In the genomic region with DNA sequence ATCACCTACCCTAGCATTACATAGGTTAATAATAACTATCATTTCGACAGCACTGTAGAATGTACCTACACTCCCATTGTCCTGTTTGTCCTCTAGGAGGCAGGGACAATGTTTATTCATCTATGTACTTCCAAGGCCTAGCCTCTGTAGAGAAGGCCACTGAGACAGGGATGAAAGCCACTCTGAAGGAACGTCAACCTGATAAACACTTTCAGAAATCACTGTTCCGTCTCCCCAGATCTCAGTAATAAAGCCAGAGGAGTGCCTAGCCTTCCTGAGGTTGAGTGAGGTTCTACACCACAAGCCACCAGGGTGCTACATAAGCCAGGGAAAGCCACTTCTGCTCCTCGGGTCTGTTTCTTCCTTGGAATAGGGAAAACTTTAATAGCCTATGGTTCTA, we compare ENCODE assay signal across 11 cellular contexts. TPM values are rescaled to one million over a fixed set of nuclear protein-coding genes. Genes with fewer than 3 reads are reported as not detected.
DNase-seq lines count a peak whose midpoint lies in the region; ATAC-seq and TF ChIP-seq lines count a peak whose summit lies in the region.
"Had no signal": no experiment of that assay in that cellular context is flagged by ENCODE, and none has a peak within 500 bp of the region (broad histone marks: within the 10 kb centered on the region; RNA-seq: fewer than 3 reads in every experiment).

No MANE protein-coding gene starts in this region.

- H3K4me3 ChIP-seq in A673 (ENCODE audit: low read depth, low read length, poor library complexity, severe bottlenecking) (no peak overlapping the region), GM23248 (no peak overlapping the region), right atrium auricular region (peak overlapping the region; percentile 4 to 87), neuronal stem cell (ENCODE audit: low read length in 2 of 2) (no peak overlapping the region)

- H3K9me2 ChIP-seq in GM23248 (ENCODE audit: insufficient read depth), result no peaks in the 10 kb centered on the region

- H3K23ac ChIP-seq in neuronal stem cell (ENCODE audit: low read depth, low read length, poor library complexity), result no peak overlapping the region

- no peak overlapping the region for H3K27ac ChIP-seq in A673 (ENCODE audit: low read depth, low read length, poor library complexity, severe bottlenecking)
- H3K27ac ChIP-seq in GM23248, result no peak overlapping the region
- H3K27ac ChIP-seq in right atrium auricular region, result peak overlapping the region; percentile 2 to 98
- H3K27ac ChIP-seq in neuronal stem cell (replicated peaks; ENCODE audit: low read length), result no peak overlapping the region

- H3K36me3 ChIP-seq in A673 (ENCODE audit: insufficient read depth, low read length, poor library complexity, severe bottlenecking) (no peaks in the 10 kb centered on the region), GM23248 (ENCODE audit: low read depth) (no peaks in the 10 kb centered on the region), right atrium auricular region (no peaks in the 10 kb centered on the region), neuronal stem cell (replicated peaks in 1 of 2; ENCODE audit: control insufficient read depth in 2 of 2, insufficient read depth in 2 of 2, low read length in 2 of 2) (no peaks in the 10 kb centered on the region)

- H3K79me1 ChIP-seq in neuronal stem cell (ENCODE audit: low read depth, low read length), result no peaks in the 10 kb centered on the region

- no peak overlapping the region for H3K18ac ChIP-seq in neuronal stem cell (ENCODE audit: low read length)

- H2BK5ac ChIP-seq in neuronal stem cell (ENCODE audit: low read length), result no peak overlapping the region

- no peaks in the 10 kb centered on the region for H4K20me1 ChIP-seq in GM23248 (ENCODE audit: insufficient read depth)

- no peak overlapping the region for H2BK12ac ChIP-seq in neuronal stem cell (ENCODE audit: low read length)

- no peak overlapping the region for H2BK120ac ChIP-seq in neuronal stem cell (ENCODE audit: low read depth, low read length)

- intact Hi-C loops in A673 (cut with micrococcal nuclease; ENCODE audit: unreplicated experiment), result no loop called here

- H3K4me2 ChIP-seq in GM23248 (ENCODE audit: unreplicated experiment), result no peak overlapping the region
- H3K4me2 ChIP-seq in neuronal stem cell (ENCODE audit: insufficient read depth, low read length, poor library complexity, severe bottlenecking), result no peak overlapping the region

- H3K79me2 ChIP-seq in GM23248 (ENCODE audit: insufficient read depth), result peaks cover 10% of the 10 kb centered on the region; the same call in 1 of the 2 replicates

- H2AFZ ChIP-seq in GM23248, result peak overlapping the region; percentile 38
- no peak overlapping the region for H2AFZ ChIP-seq in neuronal stem cell (ENCODE audit: low read length)

- H3F3A ChIP-seq in GM23248 (ENCODE audit: insufficient read depth), result no peaks in the 10 kb centered on the region

- no peak overlapping the region for H2BK15ac ChIP-seq in neuronal stem cell (ENCODE audit: low read length)

- H4K91ac ChIP-seq in neuronal stem cell (ENCODE audit: low read depth, low read length, poor library complexity), result no peak overlapping the region

- H3K4ac ChIP-seq in neuronal stem cell (ENCODE audit: low read length), result no peak overlapping the region

- H3K27me3 ChIP-seq in A673 (replicated peaks; ENCODE audit: insufficient read depth, low read depth, low read length, poor library complexity) (peaks cover 38% of the 10 kb centered on the region), GM23248 (replicated peaks; ENCODE audit: insufficient read depth) (no peaks in the 10 kb centered on the region), right atrium auricular region (no peaks in the 10 kb centered on the region), neuronal stem cell (ENCODE audit: control insufficient read depth in 3 of 3, insufficient read depth in 3 of 3, low read depth in 1 of 3, low read length in 3 of 3) (peaks cover 2 to 17% (median 16%) of the 10 kb centered on the region in 3 experiments)

- CTCF ChIA-PET in A673 (lab: Charles Lee), result no interaction called here

- no peak overlapping the region for H3K14ac ChIP-seq in neuronal stem cell (ENCODE audit: low read length)

- no peak for ATAC-seq in GM18867 (IDR thresholded peaks at IDR 0.05; ENCODE audit: unreplicated experiment)
- ATAC-seq in HG02642 (IDR thresholded peaks at IDR 0.05; ENCODE audit: poor library complexity, unreplicated experiment), result no peak
- ATAC-seq: activated CD8-positive, alpha-beta T cell treated with anti-CD3 and anti-CD28 coated beads for 36 hours; stimulated activated memory B cell treated with anti-CD40 and anti-IgM and Interleukin-4, amounts not matched to agents 10 μg/mL and 1 μg/mL and 100 μg/mL, for 72 hours had no signal

- BruUV-seq in A673 (replicated peaks; lab: Mats Ljungman, UMichigan), result no TSS peak

- DNase-seq in A673 (ENCODE audit: low spot score), result peak; percentile 11
- DNase-seq in GM23248, result peak; percentile 57
- peak; percentile 23 for DNase-seq in SW480 (ENCODE audit: low spot score)
- DNase-seq in right atrium auricular region (ENCODE audit: low spot score), result no peak
- DNase-seq in neuronal stem cell (ENCODE audit: low spot score), result no peak
- no peak for DNase-seq in stimulated activated CD4-positive, alpha-beta T cell treated with anti-CD3 and anti-CD28 coated beads, Interleukin-4, amount 100 ng/mL, for 24 hours
- DNase-seq: activated CD8-positive, alpha-beta T cell treated with anti-CD3 and anti-CD28 coated beads for 36 hours; NCI-H146 had no signal

- 83 to 88% methylated on average over 4 of the region's 4 CpGs for WGBS in GM23248 (ENCODE audit: low coverage in 1 of 2, low lambda C conversion rate in 2 of 2, missing lambda C conversion rate in 2 of 2), 2 experiments
- no CpG with 5 or more reads among the region's 4 CpGs for WGBS in neuronal stem cell (ENCODE audit: extremely low coverage in 2 of 2, insufficient read length in 2 of 2, insufficient replicate concordance in 1 of 2), 2 donors

- in situ Hi-C loops in GM23248 (cut with MboI), result no loop called here

- H3K9me3 ChIP-seq in A673 (ENCODE audit: low read depth, low read length, poor library complexity, severe bottlenecking) (no peaks in the 10 kb centered on the region), GM23248 (ENCODE audit: low read depth) (no peaks in the 10 kb centered on the region), right atrium auricular region (no peaks in the 10 kb centered on the region), neuronal stem cell (replicated peaks in 1 of 2; ENCODE audit: control insufficient read depth in 2 of 2, insufficient read depth in 1 of 2, low read depth in 1 of 2, low read length in 2 of 2) (no peaks in the 10 kb centered on the region)

- POLR2A ChIA-PET in A673 (lab: Charles Lee; ENCODE audit: low non-redundant PET), result no interaction called here

- H3K4me1 ChIP-seq in A673 (ENCODE audit: insufficient read depth, low read length, poor library complexity, severe bottlenecking), result no peaks in the 10 kb centered on the region
- no peaks in the 10 kb centered on the region; the same call in 1 of the 2 replicates for H3K4me1 ChIP-seq in GM23248 (ENCODE audit: insufficient read depth)
- no peaks in the 10 kb centered on the region for H3K4me1 ChIP-seq in right atrium auricular region
- peaks cover 1 to 2% of the 10 kb centered on the region in 2 donors for H3K4me1 ChIP-seq in neuronal stem cell (ENCODE audit: control insufficient read depth in 2 of 2, insufficient read depth in 1 of 2, low read depth in 1 of 2, low read length in 2 of 2)

- H4K8ac ChIP-seq in neuronal stem cell (ENCODE audit: low read depth, low read length), result no peak overlapping the region

- no peak overlapping the region for H2AK5ac ChIP-seq in neuronal stem cell (ENCODE audit: low read depth, low read length)

- TF ChIP-seq CTCF in A673 (conservative IDR thresholded peaks at IDR 0.05; ENCODE audit: low read depth, low read length) (0 out of 2 replicates have a peak, but pooled peaks have one; percentile 18), right atrium auricular region (IDR thresholded peaks at IDR 0.05) (peak in 1 of 2 donors; percentile 42)

- H3K9ac ChIP-seq in GM23248 (no peak overlapping the region), neuronal stem cell (ENCODE audit: low read depth, low read length, poor library complexity) (no peak overlapping the region)

RNA-seq across cellular contexts. Expression of gene POPDC3, which starts 44.8 kb away (rescaled TPM):
- 0.62 and 1.4 TPM in 2 replicates for total RNA-seq in A673 (2021)
- 37.4 and 45.1 TPM in 2 replicates for total RNA-seq in GM23248 (2014; rRNA removed; shearing (Covaris generic))
- polyA plus RNA-seq in GM23248 (2016; fragmentation: Nextera tagmentation; extraction: Ambion mirVana), result 46.1 and 48.6 TPM in 2 replicates
- 10 to 100 TPM; 39.3 to 57.6 TPM for total RNA-seq in right atrium auricular region
- 3.1 TPM for polyA plus RNA-seq in neuronal stem cell (2013, experiment 1 of 2)
- polyA plus RNA-seq in neuronal stem cell (2013, experiment 2 of 2), result 3.2 TPM
- total RNA-seq: activated CD8-positive, alpha-beta T cell treated with anti-CD3 and anti-CD28 coated beads for 36 hours had no signal

Comparison
In these comparisons a context has a peak if more than half of its experiments do, and no peak if none do; other contexts are left out.
1. DNase-seq: peak in A673 (single experiment), GM23248 (single experiment) and SW480 (single experiment); none in right atrium auricular region (single experiment), neuronal stem cell (single experiment) and stimulated activated CD4-positive, alpha-beta T cell treated with anti-CD3 and anti-CD28 coated beads, Interleukin-4, amount 100 ng/mL, for 24 hours (single experiment).
2. H3K27ac ChIP-seq: peak in right atrium auricular region (2 of 2); none in A673 (single experiment), GM23248 (single experiment) and neuronal stem cell (single experiment).
3. H3K4me3 ChIP-seq: peak in right atrium auricular region (2 of 2); none in A673 (single experiment), GM23248 (single experiment) and neuronal stem cell (0 of 2).
4. RNA of gene POPDC3, which starts 44.8 kb away (total RNA-seq): 39.3 to 57.6 TPM in right atrium auricular region and 37.4 to 45.1 TPM in GM23248; 0.62 to 1.4 TPM in A673; every median in the first group is over 10 times any median in the second.